26 cellular contexts compared by ENCODE assay signal in the genomic region with DNA sequence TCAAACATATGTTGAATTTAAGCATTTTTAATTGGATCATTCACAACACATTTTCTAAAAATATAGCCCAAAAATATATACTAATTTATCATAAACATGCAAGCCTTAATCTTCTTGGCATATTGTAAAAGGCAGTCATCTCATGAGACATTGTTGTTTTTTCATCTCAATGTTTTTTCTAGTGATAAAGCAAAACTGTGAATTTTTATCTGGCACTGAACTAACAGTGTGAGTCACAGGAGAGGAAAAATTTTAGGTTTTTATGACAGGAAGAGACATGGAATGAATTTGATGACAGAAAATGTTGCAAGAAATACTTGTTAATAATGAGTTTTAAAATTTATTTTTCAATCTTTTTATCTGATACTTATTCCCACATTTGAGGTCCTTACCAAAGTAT.
DNase-seq lines count a peak whose midpoint lies in the region; ATAC-seq, FAIRE-seq and TF ChIP-seq lines count a peak whose summit lies in the region.
"Had no signal": no experiment of that assay in that cellular context is flagged by ENCODE, and none has a peak within 500 bp of the region (broad histone marks: within the 10 kb centered on the region; RNA-seq: fewer than 3 reads in every experiment).

No MANE protein-coding gene starts in this region.

- ATAC-seq in HG03432 (IDR thresholded peaks at IDR 0.05; ENCODE audit: unreplicated experiment) (no peak), GM21515 (IDR thresholded peaks at IDR 0.05; ENCODE audit: unreplicated experiment) (no peak), GM18909 (IDR thresholded peaks at IDR 0.05; ENCODE audit: poor library complexity, unreplicated experiment) (no peak)
- ATAC-seq: mucosa of descending colon had no signal

- H3K36me3 ChIP-seq in breast epithelium = no peaks in the 10 kb centered on the region
- no peaks in the 10 kb centered on the region for H3K36me3 ChIP-seq in astrocyte (ENCODE audit: insufficient read depth, low read length)
- H3K36me3 ChIP-seq: left ventricle myocardium inferior, neural progenitor cell, SJCRH30, WERI-Rb-1 had no signal

- no peak overlapping the region for H3K27ac ChIP-seq in breast epithelium
- peak overlapping the region; percentile 47 for H3K27ac ChIP-seq in astrocyte (ENCODE audit: low read depth, low read length)
- H3K27ac ChIP-seq: 22Rv1, left ventricle myocardium inferior, neural progenitor cell, SJCRH30, WERI-Rb-1 had no signal

- POLR2A ChIA-PET in MCF 10A (lab: Yijun Ruan, JAX) = no interaction called here

- H3K27me3 ChIP-seq in breast epithelium (no peaks in the 10 kb centered on the region), astrocyte (ENCODE audit: insufficient read depth, low read length) (no peaks in the 10 kb centered on the region)
- H3K27me3 ChIP-seq: neural progenitor cell, SJCRH30 had no signal

- TF ChIP-seq CTCF in MCF 10A (IDR thresholded peaks at IDR 0.05; ENCODE audit: unreplicated experiment) (no peak), breast epithelium (IDR thresholded peaks at IDR 0.05) (no peak), astrocyte (IDR thresholded peaks at IDR 0.05; ENCODE audit: insufficient read depth, low read depth, low read length) (no peak), fibroblast of the aortic adventitia (IDR thresholded peaks at IDR 0.05; ENCODE audit: insufficient read depth, low read length) (no peak)

- H4K20me1 ChIP-seq in astrocyte (ENCODE audit: insufficient read depth, low read length) = no peaks in the 10 kb centered on the region

- peak; percentile 51 for DNase-seq in MCF 10A (ENCODE audit: unreplicated experiment)
- no peak for DNase-seq in breast epithelium (ENCODE audit: low spot score in 2 of 2)
- DNase-seq in astrocyte (ENCODE audit: low read depth) = peak; percentile 38
- peak; percentile 83 for DNase-seq in fibroblast of the aortic adventitia (ENCODE audit: low read depth)
- DNase-seq in activated CD4-positive, alpha-beta T cell treated with anti-CD3 and anti-CD28 coated beads, Interleukin-2, amount 50 U/mL, for 1 hour = no peak
- DNase-seq: activated CD4-positive, alpha-beta memory T cell treated with anti-CD3 and anti-CD28 coated beads, Interleukin-2, amount 10 ng/mL, durations not matched to agents 7 days and 5 days; activated naive CD4-positive, alpha-beta T cell; activated T-cell treated with anti-CD3 and anti-CD28 coated beads, Interleukin-2, amount 50 U/mL, for 1 hour; anterior cingulate cortex; C1 segment of cervical spinal cord; DMS 273 treated with DMSO at 0.1 percent for 48 hours; glutamatergic neuron; Karpas-422; left ventricle myocardium inferior; mucosa of descending colon; NCI-H1105; NCI-H526 treated with DMSO at 0.1 percent for 48 hours; stimulated activated CD8-positive, alpha-beta memory T cell treated with anti-CD3 and anti-CD28 coated beads, Interleukin-4, amount 100 ng/mL, for 48 hours; T-helper 2 cell; WERI-Rb-1 had no signal

- BruUV-seq in MCF 10A (replicated peaks; lab: Mats Ljungman, UMichigan) = no TSS peak

- no peaks in the 10 kb centered on the region for H3K36me3 Mint-ChIP-seq in MCF 10A (ENCODE audit: insufficient read depth, unreplicated experiment)
- H3K36me3 Mint-ChIP-seq in astrocyte (ENCODE audit: low read depth, unreplicated experiment) = no peaks in the 10 kb centered on the region
- H3K36me3 Mint-ChIP-seq: neural progenitor cell had no signal

- H3K27ac Mint-ChIP-seq in MCF 10A (ENCODE audit: low read depth, unreplicated experiment) (peak overlapping the region; percentile 35), astrocyte (ENCODE audit: unreplicated experiment) (no peak overlapping the region)
- H3K27ac Mint-ChIP-seq: activated CD4-positive, alpha-beta memory T cell treated with anti-CD3 and anti-CD28 coated beads, Interleukin-2, amount 10 ng/mL, durations not matched to agents 7 days and 5 days; neural progenitor cell had no signal

- H3K27me3 Mint-ChIP-seq in MCF 10A (ENCODE audit: insufficient read depth, unreplicated experiment) = no peaks in the 10 kb centered on the region
- H3K27me3 Mint-ChIP-seq in astrocyte (ENCODE audit: low read depth, unreplicated experiment) = no peaks in the 10 kb centered on the region
- H3K27me3 Mint-ChIP-seq: activated CD4-positive, alpha-beta memory T cell treated with anti-CD3 and anti-CD28 coated beads, Interleukin-2, amount 10 ng/mL, durations not matched to agents 7 days and 5 days had no signal

- CTCF ChIA-PET in MCF 10A (lab: Yijun Ruan, JAX) = no interaction called here

- FAIRE-seq in astrocyte (lab: Jason Lieb, UNC) = no peak

- H3K4me3 ChIP-seq in breast epithelium = no peak overlapping the region
- no peak overlapping the region for H3K4me3 ChIP-seq in astrocyte (ENCODE audit: insufficient read depth, low read depth, low read length)
- no peak overlapping the region for H3K4me3 ChIP-seq in fibroblast of the aortic adventitia (ENCODE audit: low read depth, low read length)
- H3K4me3 ChIP-seq: left ventricle myocardium inferior, mucosa of descending colon, neural progenitor cell, SJCRH30 had no signal

- intact Hi-C loops in MCF 10A (cut with micrococcal nuclease) (no loop called here), breast epithelium (cut with DNase I; ENCODE audit: low total_unique reads) (no loop called here)

- no peaks in the 10 kb centered on the region for H3K79me2 ChIP-seq in astrocyte (ENCODE audit: insufficient read depth, low read length)

- no peak overlapping the region for H3K4me2 ChIP-seq in astrocyte (ENCODE audit: low read length)
- H3K4me2 ChIP-seq: neural progenitor cell had no signal

- no peak overlapping the region for H2AFZ ChIP-seq in astrocyte (ENCODE audit: low read depth, low read length)
- H2AFZ ChIP-seq: neural progenitor cell had no signal

- no peak overlapping the region for H3K9ac ChIP-seq in astrocyte (ENCODE audit: low read length)
- H3K9ac ChIP-seq: neural progenitor cell had no signal

- no peak for TF ChIP-seq POLR2A in breast epithelium (IDR thresholded peaks at IDR 0.05)

- peaks cover 5% of the 10 kb centered on the region for H3K4me1 Mint-ChIP-seq in MCF 10A (ENCODE audit: insufficient read depth, unreplicated experiment)
- peaks cover 13% of the 10 kb centered on the region for H3K4me1 Mint-ChIP-seq in astrocyte (ENCODE audit: low read depth, unreplicated experiment)
- H3K4me1 Mint-ChIP-seq: activated CD4-positive, alpha-beta memory T cell treated with anti-CD3 and anti-CD28 coated beads, Interleukin-2, amount 10 ng/mL, durations not matched to agents 7 days and 5 days; neural progenitor cell had no signal

- H3K9me3 ChIP-seq in breast epithelium (no peaks in the 10 kb centered on the region), astrocyte (ENCODE audit: insufficient read depth, low read depth, low read length) (peaks cover 8% of the 10 kb centered on the region)
- H3K9me3 ChIP-seq: mucosa of descending colon had no signal

- H3K9me3 Mint-ChIP-seq in MCF 10A (ENCODE audit: unreplicated experiment) = peaks cover 8% of the 10 kb centered on the region
- peaks cover 9% of the 10 kb centered on the region for H3K9me3 Mint-ChIP-seq in astrocyte (ENCODE audit: unreplicated experiment)

- no peaks in the 10 kb centered on the region for H3K4me1 ChIP-seq in breast epithelium
- H3K4me1 ChIP-seq in astrocyte (ENCODE audit: insufficient read depth, low read length) = peaks cover 22% of the 10 kb centered on the region
- H3K4me1 ChIP-seq: left ventricle myocardium inferior, neural progenitor cell, SJCRH30 had no signal

- H3K4me3 Mint-ChIP-seq in MCF 10A (ENCODE audit: unreplicated experiment) (no peak overlapping the region), astrocyte (ENCODE audit: unreplicated experiment) (no peak overlapping the region)
- H3K4me3 Mint-ChIP-seq: activated CD4-positive, alpha-beta memory T cell treated with anti-CD3 and anti-CD28 coated beads, Interleukin-2, amount 10 ng/mL, durations not matched to agents 7 days and 5 days; neural progenitor cell had no signal

Comparison
In these comparisons a context has a peak if more than half of its experiments do, and no peak if none do; other contexts are left out.
1. DNase-seq: peak in MCF 10A (single experiment), astrocyte (single experiment) and fibroblast of the aortic adventitia (single experiment); none in breast epithelium (0 of 2) and activated CD4-positive, alpha-beta T cell treated with anti-CD3 and anti-CD28 coated beads, Interleukin-2, amount 50 U/mL, for 1 hour (single experiment).